26 cellular contexts compared by ENCODE assay signal in the genomic region with DNA sequence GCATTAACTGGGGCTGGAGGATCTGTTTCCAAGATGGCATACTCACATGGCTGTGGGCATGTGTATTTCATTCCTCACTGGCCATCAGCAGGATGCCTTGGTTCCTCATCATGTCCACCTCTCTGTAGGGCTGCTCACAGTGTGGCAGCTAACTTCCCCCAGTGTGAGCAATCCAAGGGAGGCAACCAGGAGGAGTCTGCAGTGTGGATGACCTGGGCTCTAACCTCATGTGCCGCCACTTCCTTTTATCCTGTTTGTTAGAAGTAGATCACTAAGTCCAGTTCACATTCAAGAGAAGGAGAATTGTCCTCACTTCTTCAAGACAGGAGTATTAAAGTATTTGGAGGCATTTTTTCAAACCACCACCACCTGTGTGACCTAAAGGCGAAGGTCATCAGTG.
"Had no signal": no experiment of that assay in that cellular context is flagged by ENCODE, and none has a peak within 500 bp of the region (broad histone marks: within the 10 kb centered on the region; RNA-seq: fewer than 3 reads in every experiment).

No MANE protein-coding gene starts in this region.

- DNase-seq: hypothalamus; immature natural killer cell; left ventricle myocardium inferior; mesendoderm; naive B cell; natural killer cell; pancreas; posterior cingulate gyrus; psoas muscle; stimulated activated CD4-positive, alpha-beta T cell treated with anti-CD3 and anti-CD28 coated beads, Interleukin-12 subunit alpha, Interleukin-12 subunit beta, amount 100 ng/mL, for 4 hours; stimulated activated CD4-positive, alpha-beta T cell treated with anti-CD3 and anti-CD28 coated beads, Interleukin-15, amount 100 ng/mL, for 24 hours; stimulated activated CD4-positive, alpha-beta T cell treated with anti-CD3 and anti-CD28 coated beads, Interleukin-2, amount 100 ng/mL, for 24 hours; stimulated activated CD4-positive, alpha-beta T cell treated with anti-CD3 and anti-CD28 coated beads, Interleukin-4, amount 100 ng/mL, for 1 hour; stimulated activated naive B cell treated with anti-CD40 and anti-IgM and Interleukin-4, amounts not matched to agents 10 μg/mL and 1 μg/mL and 100 μg/mL, for 72 hours; stimulated activated naive CD8-positive, alpha-beta T cell treated with anti-CD3 and anti-CD28 coated beads, Interleukin-15, Interleukin-2, amounts not matched to agents 100 U/mL and 50 U/mL, for 24 hours; stomach; testis; thyroid gland; transverse colon; upper lobe of left lung had no signal

- H3K9me3 Mint-ChIP-seq: immature natural killer cell; naive B cell; natural killer cell; stimulated activated naive B cell treated with anti-CD40 and anti-IgM and Interleukin-4, amounts not matched to agents 10 μg/mL and 1 μg/mL and 100 μg/mL, for 72 hours had no signal

- H3K9me3 ChIP-seq: left ventricle myocardium inferior, pancreas, psoas muscle, stomach, testis, thyroid gland, transverse colon, upper lobe of left lung, vagina had no signal

- H3K4me3 ChIP-seq: left ventricle myocardium inferior, lung, pancreas, psoas muscle, skin epidermis, stomach, testis, thyroid gland, transverse colon, upper lobe of left lung, vagina had no signal

- H3K36me3 Mint-ChIP-seq: immature natural killer cell, natural killer cell had no signal

- H3K4me1 ChIP-seq: pancreas, psoas muscle, stomach, thyroid gland, transverse colon, upper lobe of left lung, vagina had no signal

- H3K27ac Mint-ChIP-seq: immature natural killer cell; mesothelial cell of epicardium; natural killer cell; stimulated activated naive B cell treated with anti-CD40 and anti-IgM and Interleukin-4, amounts not matched to agents 10 μg/mL and 1 μg/mL and 100 μg/mL, for 72 hours had no signal

- H3K4me1 Mint-ChIP-seq: immature natural killer cell, mesothelial cell of epicardium, natural killer cell had no signal

- H3K27me3 ChIP-seq: pancreas, stomach, testis, thyroid gland, transverse colon, upper lobe of left lung, vagina had no signal

- H3K27me3 Mint-ChIP-seq: naive B cell; stimulated activated naive B cell treated with anti-CD40 and anti-IgM and Interleukin-4, amounts not matched to agents 10 μg/mL and 1 μg/mL and 100 μg/mL, for 72 hours had no signal

- H3K4me3 Mint-ChIP-seq: immature natural killer cell; mesothelial cell of epicardium; naive B cell; natural killer cell; stimulated activated naive B cell treated with anti-CD40 and anti-IgM and Interleukin-4, amounts not matched to agents 10 μg/mL and 1 μg/mL and 100 μg/mL, for 72 hours had no signal

- ATAC-seq: natural killer cell; pancreas; psoas muscle; sciatic nerve; stimulated activated naive B cell treated with anti-CD40 and anti-IgM and Interleukin-4, amounts not matched to agents 10 μg/mL and 1 μg/mL and 100 μg/mL, for 72 hours; stimulated activated naive CD8-positive, alpha-beta T cell treated with anti-CD3 and anti-CD28 coated beads, Interleukin-15, Interleukin-2, amounts not matched to agents 100 U/mL and 50 U/mL, for 24 hours had no signal

- H3K36me3 ChIP-seq: left ventricle myocardium inferior, pancreas, thyroid gland, transverse colon, vagina had no signal

- FAIRE-seq: islet of Langerhans, pancreas had no signal

- H3K27ac ChIP-seq: left ventricle myocardium inferior, pancreas, psoas muscle, skin epidermis, stomach, testis, thyroid gland, transverse colon, upper lobe of left lung, vagina had no signal
